ENCODE assay signal across 26 cellular contexts in the genomic region with DNA sequence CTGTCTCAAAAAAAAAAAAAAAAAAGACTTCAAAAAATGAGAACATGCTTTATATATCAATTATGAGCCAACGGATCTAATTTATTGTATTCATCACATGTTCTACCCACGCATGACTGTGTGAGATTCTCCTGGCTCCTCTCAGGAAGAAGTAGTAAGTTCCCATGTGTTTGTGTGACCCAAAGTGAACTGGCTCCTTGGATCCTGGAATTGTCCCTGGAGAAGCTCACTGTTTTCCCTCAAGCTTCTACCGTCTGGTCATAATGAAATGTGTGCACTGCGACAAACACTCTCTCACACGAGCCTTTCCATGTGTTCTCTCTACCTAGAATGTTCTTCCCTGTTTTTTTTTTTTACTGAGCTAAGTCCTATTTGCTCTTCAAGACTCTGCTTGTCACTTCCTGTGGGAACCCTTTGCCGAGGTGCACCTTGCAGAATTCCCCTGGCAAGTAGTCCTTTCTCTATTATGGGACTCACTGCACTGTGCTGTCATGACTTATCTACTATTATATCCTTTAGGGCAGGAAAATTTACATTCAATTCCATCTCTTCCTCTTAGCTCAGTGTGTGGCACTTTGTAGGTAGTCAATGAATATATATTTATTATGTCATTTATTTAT.
"Had no signal": no experiment of that assay in that cellular context is flagged by ENCODE, and none has a peak within 500 bp of the region (broad histone marks: within the 10 kb centered on the region; RNA-seq: fewer than 3 reads in every experiment).

No MANE protein-coding gene starts in this region.

- H3K36me3 ChIP-seq: neural progenitor cell, ovary, right lobe of liver, spleen, thoracic aorta, thyroid gland, tibial nerve, upper lobe of left lung, vagina had no signal

- H3K4me3 ChIP-seq: neural progenitor cell, ovary, psoas muscle, right lobe of liver, skin epidermis, smooth muscle cell, spleen, stomach, thoracic aorta, thyroid gland, tibial nerve, upper lobe of left lung, vagina had no signal

- H3K27me3 ChIP-seq: neural progenitor cell, ovary, right lobe of liver, spleen, stomach, thyroid gland, tibial nerve, upper lobe of left lung, vagina had no signal

- H3K9me3 ChIP-seq: ovary, psoas muscle, right lobe of liver, stomach, thoracic aorta, thyroid gland, tibial nerve, upper lobe of left lung, vagina had no signal

- ATAC-seq: natural killer cell; psoas muscle; right lobe of liver; stimulated activated naive B cell treated with anti-CD40 and anti-IgM and Interleukin-4, amounts not matched to agents 10 μg/mL and 1 μg/mL and 100 μg/mL, for 72 hours had no signal

- DNase-seq: natural killer cell; occipital lobe; ovary; posterior cingulate gyrus; psoas muscle; right cardiac atrium; right lobe of liver; spleen; stimulated activated CD4-positive, alpha-beta T cell treated with anti-CD3 and anti-CD28 coated beads, Interleukin-12 subunit alpha, Interleukin-12 subunit beta, amount 100 ng/mL, for 4 hours; stimulated activated CD4-positive, alpha-beta T cell treated with anti-CD3 and anti-CD28 coated beads, Interleukin-1b, Interleukin-23, amount 100 ng/mL, for 48 hours; stimulated activated CD4-positive, alpha-beta T cell treated with anti-CD3 and anti-CD28 coated beads, Interleukin-4, amount 100 ng/mL, for 1 hour; stimulated activated CD4-positive, alpha-beta T cell treated with anti-CD3 and anti-CD28 coated beads, Interleukin-4, amount 100 ng/mL, for 4 hours; stimulated activated CD8-positive, alpha-beta memory T cell treated with anti-CD3 and anti-CD28 coated beads, Interleukin-4, amount 100 ng/mL, for 48 hours; stimulated activated naive B cell treated with anti-CD40 and anti-IgM and Interleukin-4, amounts not matched to agents 10 μg/mL and 1 μg/mL and 100 μg/mL, for 72 hours; stimulated activated naive CD4-positive, alpha-beta T cell treated with Interleukin-2 at 50 U/mL for 16 hours; stomach; thyroid gland; trophoblast cell; upper lobe of left lung had no signal

- H3K4me1 ChIP-seq: neural progenitor cell, psoas muscle, right lobe of liver, spleen, upper lobe of left lung had no signal

- H3K27ac ChIP-seq: neural progenitor cell, ovary, parathyroid adenoma, psoas muscle, right lobe of liver, skin epidermis, spleen, stomach, thoracic aorta, thyroid gland, tibial nerve, upper lobe of left lung, vagina had no signal
